ENCODE assay signal across 8 cellular contexts in the genomic region with DNA sequence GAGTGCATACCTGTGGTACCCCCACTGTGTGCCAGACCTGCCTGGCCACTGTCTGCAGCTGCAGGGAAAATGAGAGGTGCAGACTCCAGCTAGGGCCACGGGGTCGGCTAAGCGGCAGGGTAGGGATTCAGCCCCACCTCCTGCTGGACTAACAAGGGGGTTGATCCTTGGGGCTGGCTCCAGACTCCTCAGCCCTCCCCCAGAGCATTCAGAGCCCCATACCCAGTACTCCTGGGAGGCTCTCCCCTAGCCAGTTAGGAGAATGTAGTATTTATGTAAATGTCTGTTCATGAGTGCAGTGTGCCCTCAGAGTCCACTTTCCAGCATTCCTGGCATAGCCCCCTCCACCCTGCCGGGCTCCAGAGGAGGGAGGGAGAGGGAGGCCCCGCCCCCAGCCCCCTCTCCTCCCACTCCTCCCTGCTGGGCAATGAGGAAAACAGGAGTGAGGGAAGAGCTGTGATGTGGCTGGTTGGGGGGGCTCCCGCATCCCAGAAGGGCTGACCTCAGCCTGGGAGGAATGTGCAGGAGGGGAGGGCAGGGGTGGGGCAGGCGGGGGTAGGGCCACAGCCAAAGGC. TPM values are rescaled to one million over a fixed set of nuclear protein-coding genes. Genes with fewer than 3 reads are reported as not detected.
A peak's percentile ranks its signal among the peaks of the same experiment; 100 is the strongest.
DNase-seq lines count a peak whose midpoint lies in the region; ATAC-seq and TF ChIP-seq lines count a peak whose summit lies in the region.

No MANE protein-coding gene starts in this region.

- H3K4me3 ChIP-seq in AG10803 (ENCODE audit: low read length) (no peak overlapping the region; the same call in 1 of the 2 replicates), mucosa of stomach (ENCODE audit: low read length) (no peak overlapping the region), aorta (ENCODE audit: low read length in 2 of 2) (no peak overlapping the region)

- H3K36me3 ChIP-seq in mucosa of stomach (ENCODE audit: control insufficient read depth, insufficient read depth, low read length) (no peaks in the 10 kb centered on the region), aorta (ENCODE audit: control insufficient read depth in 1 of 2, insufficient read depth in 2 of 2, low read length in 1 of 2) (no peaks in the 10 kb centered on the region)

- 2 to 5% methylated on average over 6 to 7 of the region's 7 CpGs for WGBS in aorta, 2 donors

- H3K9me3 ChIP-seq in mucosa of stomach (ENCODE audit: control insufficient read depth, low read length) (no peaks in the 10 kb centered on the region), aorta (ENCODE audit: control insufficient read depth, low read length) (no peaks in the 10 kb centered on the region)

- H3K9ac ChIP-seq in mucosa of stomach (ENCODE audit: low read length): peak overlapping the region; percentile 9

- H3K4me1 ChIP-seq in mucosa of stomach (ENCODE audit: control insufficient read depth, insufficient read depth, low read length) (peaks cover 73% of the 10 kb centered on the region), aorta (ENCODE audit: control insufficient read depth in 1 of 2, insufficient read depth in 2 of 2, low read length in 2 of 2) (no peaks in the 10 kb centered on the region)

- no peak for TF ChIP-seq CTCF in AG10803 (conservative IDR thresholded peaks at IDR 0.05; ENCODE audit: low read length)

- intact Hi-C loops in aorta (cut with DNase I): no loop called here

- peak; percentile 94 for DNase-seq in AG10803 (ENCODE audit: low read depth)
- peak; percentile 73 for DNase-seq in NCI-H69 (lab: John Stamatoyannopoulos, UW)
- no peak for DNase-seq in epithelial cell of prostate (ENCODE audit: low read depth, low spot score)
- DNase-seq in aorta: peak; percentile 92 to 94
- DNase-seq in activated naive CD4-positive, alpha-beta T cell (lab: John Stamatoyannopoulos, UW): no peak

- peak; percentile 72 for ATAC-seq in aorta (ENCODE audit: low FRiP score)
- no peak for ATAC-seq in esophagus mucosa
- ATAC-seq in HG03095 (IDR thresholded peaks at IDR 0.05; ENCODE audit: unreplicated experiment): no peak

- H3K27me3 ChIP-seq in mucosa of stomach (ENCODE audit: control insufficient read depth, insufficient read depth, low read length) (no peaks in the 10 kb centered on the region), aorta (ENCODE audit: control insufficient read depth in 1 of 2, insufficient read depth in 2 of 2, low read length in 1 of 2) (no peaks in the 10 kb centered on the region)

- H3K27ac ChIP-seq in epithelial cell of prostate (peak overlapping the region; percentile 66), aorta (ENCODE audit: low read depth in 1 of 2, low read length in 2 of 2) (peak overlapping the region in 1 of 2 donors; percentile 94)

RNA-seq across cellular contexts. Expression of gene SEMA3B, which starts 4.5 kb away (rescaled TPM):
- total RNA-seq in aorta (10 to 100 TPM; 26.0 to 57.4 TPM), esophagus mucosa (2.4 TPM)
- 10 to 100 TPM; 23.3 to 69.5 TPM for polyA plus RNA-seq in aorta

RNA-seq across cellular contexts. Expression of gene LSMEM2, which starts 14.4 kb away (rescaled TPM):
- total RNA-seq in aorta (under 1 TPM in 1 of 2 donors, not detected in 1; 0.51 TPM), esophagus mucosa (not detected)
- polyA plus RNA-seq in aorta: 1 to 10 TPM in 1 of 2 donors, not detected in 1; 1.3 TPM

RNA-seq across cellular contexts. Expression of gene IFRD2, which starts 27.8 kb away (rescaled TPM):
- total RNA-seq in aorta: 10 to 100 TPM; 46.8 to 58.8 TPM
- polyA plus RNA-seq in aorta: 10 to 100 TPM; 34.6 to 47.1 TPM
- total RNA-seq in esophagus mucosa: 65.8 TPM

RNA-seq across cellular contexts. Expression of gene GNAI2, which starts 28.5 kb away (rescaled TPM):
- total RNA-seq in aorta: 100 to 1,000 TPM; 301 to 356 TPM
- polyA plus RNA-seq in aorta: 100 to 1,000 TPM; 174 to 217 TPM
- total RNA-seq in esophagus mucosa: 92.0 TPM

RNA-seq across cellular contexts. Expression of gene HYAL3, which starts 34.7 kb away (rescaled TPM):
- total RNA-seq in aorta (1 to 10 TPM; 2.2 to 2.9 TPM), esophagus mucosa (4.8 TPM)
- 1 to 10 TPM in 1 of 2 donors, under 1 TPM in 1; 0.63 to 5.1 TPM for polyA plus RNA-seq in aorta

Comparison
In these comparisons a context has a peak if more than half of its experiments do, and no peak if none do; other contexts are left out.
1. DNase-seq: peak in AG10803 (single experiment), NCI-H69 (single experiment) and aorta (2 of 2); none in epithelial cell of prostate (single experiment) and activated naive CD4-positive, alpha-beta T cell (0 of 4).